In genomic region chr14:53934778-53935414, GRCh38 we compare ENCODE assay signal across 23 cellular contexts. TPM values are rescaled to one million over a fixed set of nuclear protein-coding genes. Genes with fewer than 3 reads are reported as not detected.
DNase-seq lines count a peak whose midpoint lies in the region; ATAC-seq, FAIRE-seq and TF ChIP-seq lines count a peak whose summit lies in the region.
"Had no signal": no experiment of that assay in that cellular context is flagged by ENCODE, and none has a peak within 500 bp of the region (broad histone marks: within the 10 kb centered on the region; RNA-seq: fewer than 3 reads in every experiment).

No MANE protein-coding gene starts in this region.

- no peaks in the 10 kb centered on the region for H3K27me3 ChIP-seq in BLaER1
- H3K27me3 ChIP-seq in HepG2 (ENCODE audit: control insufficient read depth in 1 of 2, insufficient read depth in 2 of 2, low read length in 2 of 2) = no peaks in the 10 kb centered on the region
- H3K27me3 ChIP-seq in left lung = no peaks in the 10 kb centered on the region
- no peaks in the 10 kb centered on the region for H3K27me3 ChIP-seq in gastrocnemius medialis

- CTCF ChIA-PET in OCI-LY7 (lab: Charles Lee; ENCODE audit: unreplicated experiment) = no interaction called here
- CTCF ChIA-PET in HepG2 (lab: Yijun Ruan, JAX; ENCODE audit: low intra/inter-chr PET ratio, low total read pairs) = no interaction called here

- H3K79me2 ChIP-seq in OCI-LY7 (ENCODE audit: insufficient read depth, low read depth, low read length) (no peaks in the 10 kb centered on the region), HepG2 (ENCODE audit: insufficient read depth, low read length) (no peaks in the 10 kb centered on the region)

- POLR2A ChIA-PET in OCI-LY7 (lab: Charles Lee) = interaction anchor here (0.7 kb wide), 1 partner anchor 451 kb away, joined by 3 read pairs; no protein-coding TSS in a partner anchor
- POLR2A ChIA-PET in HepG2 (lab: Yijun Ruan, JAX) = interaction anchor here (1.5 kb wide), 1 partner anchor 19 kb away, joined by 3 read pairs; no protein-coding TSS in a partner anchor

- H3K4me1 Mint-ChIP-seq in stimulated activated memory B cell treated with anti-CD40 and anti-IgM and Interleukin-4, amounts not matched to agents 10 μg/mL and 1 μg/mL and 100 μg/mL, for 72 hours = no peaks in the 10 kb centered on the region
- H3K4me1 Mint-ChIP-seq: CD4-positive, CD25-positive, alpha-beta regulatory T cell; CD8-positive, alpha-beta memory T cell; IgD-negative memory B cell had no signal

- H3K27ac ChIP-seq in BLaER1 (0 out of 2 replicates have a peak overlapping the region, but pooled peaks have one; percentile 10), OCI-LY7 (ENCODE audit: low read depth, low read length, poor library complexity, severe bottlenecking) (no peak overlapping the region), HepG2 (ENCODE audit: extremely low read length, insufficient read depth, low read length) (no peak overlapping the region), left lung (no peak overlapping the region), gastrocnemius medialis (no peak overlapping the region)
- H3K27ac ChIP-seq: 22Rv1, A549 had no signal

- H3K36me3 Mint-ChIP-seq in stimulated activated memory B cell treated with anti-CD40 and anti-IgM and Interleukin-4, amounts not matched to agents 10 μg/mL and 1 μg/mL and 100 μg/mL, for 72 hours = no peaks in the 10 kb centered on the region
- H3K36me3 Mint-ChIP-seq: CD4-positive, CD25-positive, alpha-beta regulatory T cell; CD8-positive, alpha-beta memory T cell; IgD-negative memory B cell had no signal

- no peak for FAIRE-seq in HepG2 (lab: Jason Lieb, UNC)
- FAIRE-seq: A549, GM12878, GM19239, H54 had no signal

- H3K4me1 ChIP-seq in BLaER1 = peaks cover 15% of the 10 kb centered on the region
- H3K4me1 ChIP-seq in OCI-LY7 (ENCODE audit: insufficient read depth, low read length, poor library complexity, severe bottlenecking) = no peaks in the 10 kb centered on the region
- peaks cover 44% of the 10 kb centered on the region for H3K4me1 ChIP-seq in HepG2 (ENCODE audit: insufficient read depth, low read length)
- no peaks in the 10 kb centered on the region for H3K4me1 ChIP-seq in left lung
- no peaks in the 10 kb centered on the region for H3K4me1 ChIP-seq in gastrocnemius medialis
- H3K4me1 ChIP-seq: A549 had no signal

- no peak for TF ChIP-seq RAD21 in HepG2 (CRISPR knock-in tag; IDR thresholded peaks at IDR 0.05)

- peak overlapping the region; percentile 61 for H3K4me2 ChIP-seq in BLaER1
- H3K4me2 ChIP-seq in OCI-LY7 (ENCODE audit: low read length) = no peak overlapping the region
- peak overlapping the region; percentile 32; the same call in 1 of the 2 replicates for H3K4me2 ChIP-seq in HepG2 (ENCODE audit: low read depth, low read length)
- H3K4me2 ChIP-seq: A549, GM23338 had no signal

- H2AFZ ChIP-seq in OCI-LY7 (ENCODE audit: low read length) (no peak overlapping the region), HepG2 (ENCODE audit: low read length) (no peak overlapping the region)
- H2AFZ ChIP-seq: GM23338 had no signal

- BruUV-seq in OCI-LY7 (replicated peaks; lab: Mats Ljungman, UMichigan) (no TSS peak), HepG2 (replicated peaks; lab: Mats Ljungman, UMichigan) (no TSS peak)

- H3K9ac ChIP-seq in BLaER1 (no peak overlapping the region), HepG2 (ENCODE audit: insufficient read depth, low read depth, low read length) (no peak overlapping the region)

- no peak overlapping the region for H3K27ac Mint-ChIP-seq in stimulated activated memory B cell treated with anti-CD40 and anti-IgM and Interleukin-4, amounts not matched to agents 10 μg/mL and 1 μg/mL and 100 μg/mL, for 72 hours
- H3K27ac Mint-ChIP-seq: CD4-positive, CD25-positive, alpha-beta regulatory T cell; CD8-positive, alpha-beta memory T cell; GM23338; IgD-negative memory B cell had no signal

- TF ChIP-seq POLR2A in HepG2 (IDR thresholded peaks at IDR 0.05; ENCODE audit: insufficient read depth in 1 of 2, low read depth in 2 of 2, low read length in 2 of 2) = no peak
- no peak for TF ChIP-seq POLR2A in gastrocnemius medialis (IDR thresholded peaks at IDR 0.05)

- no peaks in the 10 kb centered on the region for H3K36me3 ChIP-seq in BLaER1
- no peaks in the 10 kb centered on the region for H3K36me3 ChIP-seq in OCI-LY7 (ENCODE audit: insufficient read depth, low read length)
- H3K36me3 ChIP-seq in HepG2 (replicated peaks in 1 of 2; ENCODE audit: control insufficient read depth in 1 of 2, insufficient read depth in 2 of 2, low read length in 2 of 2) = no peaks in the 10 kb centered on the region; a peak in 1 of 5 replicates
- H3K36me3 ChIP-seq in left lung = no peaks in the 10 kb centered on the region
- H3K36me3 ChIP-seq in gastrocnemius medialis = no peaks in the 10 kb centered on the region

- H4K20me1 ChIP-seq in BLaER1 (no peaks in the 10 kb centered on the region), OCI-LY7 (ENCODE audit: insufficient read depth, low read length) (no peaks in the 10 kb centered on the region), HepG2 (ENCODE audit: insufficient read depth, low read length) (no peaks in the 10 kb centered on the region)

- intact Hi-C loops in OCI-LY7 (cut with micrococcal nuclease; ENCODE audit: unreplicated experiment) = loop anchor here (10.0 kb wide), 1 partner anchor 400 kb away; no protein-coding TSS in a partner anchor
- intact Hi-C loops in HepG2 (cut with micrococcal nuclease; ENCODE audit: unreplicated experiment) = no loop called here
- intact Hi-C loops in left lung (cut with DNase I) = no loop called here
- intact Hi-C loops in gastrocnemius medialis (cut with DNase I; ENCODE audit: low total_unique reads) = no loop called here

- H3K9me3 Mint-ChIP-seq in stimulated activated memory B cell treated with anti-CD40 and anti-IgM and Interleukin-4, amounts not matched to agents 10 μg/mL and 1 μg/mL and 100 μg/mL, for 72 hours = no peaks in the 10 kb centered on the region

- no peaks in the 10 kb centered on the region for H3K27me3 Mint-ChIP-seq in stimulated activated memory B cell treated with anti-CD40 and anti-IgM and Interleukin-4, amounts not matched to agents 10 μg/mL and 1 μg/mL and 100 μg/mL, for 72 hours

- no peak overlapping the region for H3K4me3 Mint-ChIP-seq in stimulated activated memory B cell treated with anti-CD40 and anti-IgM and Interleukin-4, amounts not matched to agents 10 μg/mL and 1 μg/mL and 100 μg/mL, for 72 hours
- H3K4me3 Mint-ChIP-seq: CD4-positive, CD25-positive, alpha-beta regulatory T cell; CD8-positive, alpha-beta memory T cell; GM23338; IgD-negative memory B cell had no signal

- ATAC-seq in HepG2 (peak; percentile 76), left lung (no peak), GM21786 (IDR thresholded peaks at IDR 0.05; ENCODE audit: unreplicated experiment) (no peak), gastrocnemius medialis (no peak)
- peak; percentile 51 for ATAC-seq in stimulated activated memory B cell treated with anti-CD40 and anti-IgM and Interleukin-4, amounts not matched to agents 10 μg/mL and 1 μg/mL and 100 μg/mL, for 72 hours
- ATAC-seq: A549, GM12878, GM23338 had no signal

- TF ChIP-seq EP300 in HepG2 (IDR thresholded peaks at IDR 0.05; ENCODE audit: low read depth in 2 of 2, low read length in 2 of 2) (no peak), HepG2 (CRISPR knock-in tag; IDR thresholded peaks at IDR 0.05; ENCODE audit: borderline replicate concordance) (no peak)

- no peaks in the 10 kb centered on the region; the same call in 1 of the 2 replicates for H3K9me3 ChIP-seq in BLaER1
- H3K9me3 ChIP-seq in OCI-LY7 (ENCODE audit: low read length) = no peaks in the 10 kb centered on the region
- no peaks in the 10 kb centered on the region for H3K9me3 ChIP-seq in HepG2 (ENCODE audit: low read length)
- H3K9me3 ChIP-seq in left lung = no peaks in the 10 kb centered on the region
- no peaks in the 10 kb centered on the region for H3K9me3 ChIP-seq in gastrocnemius medialis
- H3K9me3 ChIP-seq: A549 had no signal

- no peak overlapping the region for H3K4me3 ChIP-seq in BLaER1
- H3K4me3 ChIP-seq in OCI-LY7 (ENCODE audit: low read depth, low read length, poor library complexity, severe bottlenecking) = no peak overlapping the region
- no peak overlapping the region for H3K4me3 ChIP-seq in HepG2 (replicated peaks in 1 of 3; ENCODE audit: insufficient read depth in 1 of 3, low read depth in 2 of 3, low read length in 3 of 3)
- H3K4me3 ChIP-seq in left lung = no peak overlapping the region
- no peak overlapping the region for H3K4me3 ChIP-seq in gastrocnemius medialis
- H3K4me3 ChIP-seq: A549, GM12878, GM23338 had no signal

- no peak for TF ChIP-seq CTCF in OCI-LY7 (conservative IDR thresholded peaks at IDR 0.05; ENCODE audit: low read length)
- no peak for TF ChIP-seq CTCF in HepG2 (CRISPR knock-in tag; IDR thresholded peaks at IDR 0.05)
- TF ChIP-seq CTCF in left lung (IDR thresholded peaks at IDR 0.05) = no peak
- TF ChIP-seq CTCF in gastrocnemius medialis (IDR thresholded peaks at IDR 0.05 in 4 of 5, conservative IDR thresholded peaks at IDR 0.05 in 1 of 5) = no peak

- in situ Hi-C loops in HepG2 (cut with HindIII; ENCODE audit: extremely low pct_ligation_motif_present, low pct_unique_long_range_greater_than_20kb) = no loop called here
- in situ Hi-C loops in gastrocnemius medialis (cut with MboI; ENCODE audit: low sequenced_read_pairs in 4 of 4) = no loop called here

- 50% methylated on average over 7 of the region's 7 CpGs for WGBS in HepG2 (ENCODE audit: low lambda C conversion rate)

- DNase-seq in OCI-LY7 (ENCODE audit: low spot score) (peak; percentile 4), HepG2 (ENCODE audit: low spot score) (peak; percentile 44), left lung (no peak), gastrocnemius medialis (no peak)
- DNase-seq: C1 segment of cervical spinal cord; CD4-positive, CD25-positive, alpha-beta regulatory T cell; CD8-positive, alpha-beta memory T cell; COR-L47; DMS 273 treated with DMSO at 0.1 percent for 48 hours; DMS53; DND-41; EL; HCEC 1CT had no signal

- H3K9me2 ChIP-seq in OCI-LY7 (ENCODE audit: insufficient read depth, low read length) = no peaks in the 10 kb centered on the region

RNA-seq across cellular contexts. Expression of gene BMP4, which starts 21.7 kb away (rescaled TPM):
- not detected in 2 replicates for total RNA-seq in OCI-LY7 (2014; rRNA removed; shearing (Covaris generic))
- total RNA-seq in OCI-LY7 (2022) (not detected in 2 replicates), HepG2 (2016; rRNA removed; fragmentation: Illumina TruSeq; extraction: Trizol) (42.0 and 56.4 TPM in 2 replicates), left lung (10 to 100 TPM; 14.0 to 39.3 TPM), gastrocnemius medialis (1 to 10 TPM; 2.0 to 9.4 (median 7.6) TPM)
- 35.6 and 35.9 TPM in 2 replicates for total RNA-seq in HepG2 (2016; cell fraction: cytosol; rRNA removed; fragmentation: Illumina TruSeq; extraction: Trizol; ENCODE audit: low read depth)
- total RNA-seq in HepG2 (2016; cell fraction: insoluble cytoplasmic fraction; rRNA removed; fragmentation: Illumina TruSeq; extraction: Trizol) = 41.4 and 55.4 TPM in 2 replicates
- 49.1 and 51.5 TPM in 2 replicates for total RNA-seq in HepG2 (2016; cell fraction: membrane; rRNA removed; fragmentation: Illumina TruSeq; extraction: Trizol)
- 49.7 and 53.7 TPM in 2 replicates for total RNA-seq in HepG2 (2016; cell fraction: nucleus; rRNA removed; fragmentation: Illumina TruSeq; extraction: Trizol)
- 160 and 169 TPM in 2 replicates for polyA plus RNA-seq in HepG2 (2011; rRNA removed)
- polyA plus RNA-seq in HepG2 (2011; cell fraction: cytosol; rRNA removed) = 138 and 170 TPM in 2 replicates
- 131 and 155 TPM in 2 replicates for polyA plus RNA-seq in HepG2 (2011; cell fraction: nucleus; rRNA removed)
- 107 and 149 TPM in 2 replicates for polyA plus RNA-seq in HepG2 (2012)
- polyA plus RNA-seq in HepG2 (2016; cell fraction: cytosol; fragmentation: Illumina TruSeq; extraction: Trizol; ENCODE audit: low read depth) = 19.3 and 21.3 TPM in 2 replicates
- polyA plus RNA-seq in HepG2 (2016; cell fraction: insoluble cytoplasmic fraction; fragmentation: Illumina TruSeq; extraction: Trizol; ENCODE audit: low read depth) = 65.3 and 66.1 TPM in 2 replicates
- 36.6 and 42.0 TPM in 2 replicates for polyA plus RNA-seq in HepG2 (2016; cell fraction: membrane; fragmentation: Illumina TruSeq; extraction: Trizol; ENCODE audit: low read depth)
- polyA plus RNA-seq in HepG2 (2016; cell fraction: nucleus; fragmentation: Illumina TruSeq; extraction: Trizol; ENCODE audit: insufficient read depth, low read depth) = 127 and 132 TPM in 2 replicates
- polyA minus RNA-seq in HepG2 (2011; rRNA and poly(A)+ RNA removed; ENCODE audit: low replicate concordance) = 184 TPM in 1 of 2 replicates, not detected in the other
- 61.4 and 78.3 TPM in 2 replicates for polyA minus RNA-seq in HepG2 (2011; cell fraction: cytosol; rRNA and poly(A)+ RNA removed)
- 94.6 and 96.1 TPM in 2 replicates for polyA minus RNA-seq in HepG2 (2011; cell fraction: nucleus; rRNA and poly(A)+ RNA removed)
- total RNA-seq: CD4-positive, CD25-positive, alpha-beta regulatory T cell had no signal
- polyA plus RNA-seq: CD8-positive, alpha-beta memory T cell; IgD-negative memory B cell had no signal

Comparison
In these comparisons a context has a peak if more than half of its experiments do, and no peak if none do; other contexts are left out.
1. DNase-seq: peak in OCI-LY7 (single experiment) and HepG2 (single experiment); none in left lung (0 of 2) and gastrocnemius medialis (0 of 2).
2. ATAC-seq: peak in HepG2 (single experiment) and stimulated activated memory B cell treated with anti-CD40 and anti-IgM and Interleukin-4, amounts not matched to agents 10 μg/mL and 1 μg/mL and 100 μg/mL, for 72 hours (single experiment); none in left lung (single experiment), GM21786 (single experiment) and gastrocnemius medialis (0 of 2).